In genomic region chr5:41748631-41749030, GRCh38 we compare ENCODE assay signal across 11 cellular contexts.
A peak's percentile ranks its signal among the peaks of the same experiment; 100 is the strongest.
DNase-seq lines count a peak whose midpoint lies in the region; ATAC-seq, FAIRE-seq and TF ChIP-seq lines count a peak whose summit lies in the region.
"Had no signal": no experiment of that assay in that cellular context is flagged by ENCODE, and none has a peak within 500 bp of the region (broad histone marks: within the 10 kb centered on the region; RNA-seq: fewer than 3 reads in every experiment).

No MANE protein-coding gene starts in this region.

- peaks cover 31% of the 10 kb centered on the region for H3K4me1 Mint-ChIP-seq in astrocyte (ENCODE audit: low read depth, unreplicated experiment)

- no peaks in the 10 kb centered on the region for H3K79me2 ChIP-seq in astrocyte (ENCODE audit: insufficient read depth, low read length)

- CTCF ChIA-PET in GM10248 (lab: Yijun Ruan, JAX), result interaction anchor here (0.9 to 1.5 kb wide), 5 partner anchors 10 to 71 kb away, joined by 3 to 5 read pairs (median 3); no protein-coding TSS in a partner anchor

- H3K9me3 ChIP-seq in astrocyte (ENCODE audit: insufficient read depth, low read depth, low read length) (no peaks in the 10 kb centered on the region), small intestine (ENCODE audit: control insufficient read depth, low read depth) (no peaks in the 10 kb centered on the region)

- H3K36me3 ChIP-seq in astrocyte (ENCODE audit: insufficient read depth, low read length), result peaks cover 6% of the 10 kb centered on the region
- H3K36me3 ChIP-seq in small intestine (ENCODE audit: control insufficient read depth in 2 of 2, insufficient read depth in 2 of 2, low read length in 2 of 2), result no peaks in the 10 kb centered on the region

- no peaks in the 10 kb centered on the region for H3K9me3 Mint-ChIP-seq in astrocyte (ENCODE audit: unreplicated experiment)

- TF ChIP-seq CTCF in GM10248 (IDR thresholded peaks at IDR 0.05; ENCODE audit: control extremely low read depth, extremely low read depth, low read depth, missing control alignments) (no peak), astrocyte (IDR thresholded peaks at IDR 0.05; ENCODE audit: insufficient read depth, low read depth, low read length) (no peak)

- H3K4me1 ChIP-seq in astrocyte (ENCODE audit: insufficient read depth, low read length) (no peaks in the 10 kb centered on the region), small intestine (ENCODE audit: control insufficient read depth in 2 of 2, insufficient read depth in 1 of 2, low read depth in 1 of 2, low read length in 1 of 2) (no peaks in the 10 kb centered on the region)

- POLR2A ChIA-PET in GM10248 (lab: Yijun Ruan, JAX), result interaction anchor here (0.7 kb wide), 1 partner anchor 17 kb away, joined by 4 read pairs; no protein-coding TSS in a partner anchor

- H3K36me3 Mint-ChIP-seq in astrocyte (ENCODE audit: low read depth, unreplicated experiment), result peaks cover 6% of the 10 kb centered on the region

- H4K20me1 ChIP-seq in astrocyte (ENCODE audit: insufficient read depth, low read length), result no peaks in the 10 kb centered on the region

- H3K4me2 ChIP-seq in astrocyte (ENCODE audit: low read length), result no peak overlapping the region

- no peaks in the 10 kb centered on the region for H3K27me3 ChIP-seq in astrocyte (ENCODE audit: insufficient read depth, low read length)
- no peaks in the 10 kb centered on the region for H3K27me3 ChIP-seq in small intestine (ENCODE audit: control insufficient read depth in 2 of 2, insufficient read depth in 2 of 2, low read length in 2 of 2)

- 82 to 94% (median 91%) methylated on average over 2 of the region's 2 CpGs for WGBS in small intestine, 3 donors

- no peak for FAIRE-seq in astrocyte (lab: Jason Lieb, UNC)
- FAIRE-seq in small intestine (lab: Jason Lieb, UNC), result no peak

- H3K27ac ChIP-seq in astrocyte (ENCODE audit: low read depth, low read length) (no peak overlapping the region), small intestine (ENCODE audit: low read depth in 1 of 2, low read length in 1 of 2) (no peak overlapping the region)
- H3K27ac ChIP-seq: skin epidermis had no signal

- H3K4me3 ChIP-seq in astrocyte (ENCODE audit: insufficient read depth, low read depth, low read length), result no peak overlapping the region
- no peak overlapping the region for H3K4me3 ChIP-seq in small intestine (ENCODE audit: low read depth in 1 of 2, low read length in 2 of 2)
- H3K4me3 ChIP-seq: skin epidermis had no signal

- peak; percentile 99 for ATAC-seq in HG03025 (IDR thresholded peaks at IDR 0.05; ENCODE audit: low FRiP score, unreplicated experiment)

- peak overlapping the region; percentile 29 for H3K27ac Mint-ChIP-seq in astrocyte (ENCODE audit: unreplicated experiment)

- in situ Hi-C loops in G401 (cut with HindIII; ENCODE audit: low sequenced_read_pairs), result no loop called here

- no peaks in the 10 kb centered on the region for H3K27me3 Mint-ChIP-seq in astrocyte (ENCODE audit: low read depth, unreplicated experiment)

- no peak overlapping the region for H3K9ac ChIP-seq in astrocyte (ENCODE audit: low read length)

- DNase-seq in GM10248 (ENCODE audit: extremely low spot score) (peak; percentile 38), GM19240 (ENCODE audit: insufficient read length, low spot score) (peak; percentile 28), astrocyte (ENCODE audit: low read depth) (peak; percentile 78), NCI-H774 (lab: John Stamatoyannopoulos, UW) (no peak), hypothalamus (lab: John Stamatoyannopoulos, UW) (no peak), small intestine (no peak), G401 (ENCODE audit: low spot score) (no peak)
- DNase-seq: DMS 273 treated with DMSO at 0.1 percent for 48 hours, NCI-H1092 had no signal

- H3K4me3 Mint-ChIP-seq in astrocyte (ENCODE audit: unreplicated experiment), result no peak overlapping the region

- H2AFZ ChIP-seq in astrocyte (ENCODE audit: low read depth, low read length), result no peak overlapping the region

Comparison
In these comparisons a context has a peak if more than half of its experiments do, and no peak if none do; other contexts are left out.
1. DNase-seq: peak in GM10248 (single experiment), GM19240 (single experiment) and astrocyte (single experiment); none in NCI-H774 (single experiment), hypothalamus (0 of 51), small intestine (single experiment) and G401 (single experiment).